Comparison of ENCODE assay signal across 33 cellular contexts in genomic region chr17:42848093-42848492, GRCh38. TPM values are rescaled to one million over a fixed set of nuclear protein-coding genes. Genes with fewer than 3 reads are reported as not detected.
"Had no signal": no experiment of that assay in that cellular context is flagged by ENCODE, and none has a peak within 500 bp of the region (broad histone marks: within the 10 kb centered on the region; RNA-seq: fewer than 3 reads in every experiment).

No MANE protein-coding gene starts in this region.

- H3K4me3 ChIP-seq: ascending aorta, breast epithelium, cardiac muscle cell, colonic mucosa, esophagus squamous epithelium, gastroesophageal sphincter, heart right ventricle had no signal

- H3K27me3 ChIP-seq: ascending aorta, breast epithelium, cardiac muscle cell, colonic mucosa, esophagus squamous epithelium, gastroesophageal sphincter, heart right ventricle had no signal

- H3K4me1 ChIP-seq: breast epithelium, colonic mucosa had no signal

- H3K9me3 ChIP-seq: ascending aorta, breast epithelium, colonic mucosa, esophagus squamous epithelium, gastroesophageal sphincter, heart right ventricle had no signal

- H3K36me3 ChIP-seq: breast epithelium had no signal

- H3K27ac ChIP-seq: ascending aorta, breast epithelium, cardiac muscle cell, colonic mucosa, epithelial cell of prostate, heart right ventricle had no signal

- DNase-seq: activated CD4-positive, alpha-beta memory T cell treated with anti-CD3 and anti-CD28 coated beads for 36 hours; activated CD4-positive, alpha-beta T cell treated with anti-CD3 and anti-CD28 coated beads for 36 hours; activated CD4-positive, alpha-beta T cell treated with anti-CD3 and anti-CD28 coated beads, Interleukin-2, amount 10 ng/mL, durations not matched to agents 24 days and 14 days; activated CD4-positive, CD25-positive, alpha-beta regulatory T cell; activated CD4-positive, CD25-positive, alpha-beta regulatory T cell treated with anti-CD3 and anti-CD28 coated beads, Interleukin-2, amount 50 U/mL, for 72 hours; activated CD8-positive, alpha-beta memory T cell treated with anti-CD3 and anti-CD28 coated beads, Interleukin-2, amount 10 ng/mL, durations not matched to agents 7 days and 5 days; activated CD8-positive, alpha-beta memory T cell treated with anti-CD3 and anti-CD28 coated beads, Interleukin-2, amount 50 U/mL, for 4 hours; activated CD8-positive, alpha-beta T cell treated with anti-CD3 and anti-CD28 coated beads, Interleukin-2, amount 10 ng/mL, durations not matched to agents 7 days and 5 days; activated effector memory CD4-positive, alpha-beta T cell treated with anti-CD3 and anti-CD28 coated beads, Interleukin-2, amount 50 U/mL, for 16 hours; activated naive CD4-positive, alpha-beta T cell treated with anti-CD3 and anti-CD28 coated beads for 36 hours; activated naive CD8-positive, alpha-beta T cell treated with anti-CD3 and anti-CD28 coated beads for 36 hours; activated naive CD8-positive, alpha-beta T cell treated with anti-CD3 and anti-CD28 coated beads, Interleukin-2, amount 50 U/mL, for 24 hours; activated T-cell treated with anti-CD3 and anti-CD28 coated beads, Interleukin-2, amount 50 U/mL, for 1 hour; activated T-cell treated with anti-CD3 and anti-CD28 coated beads, Interleukin-2, amount 50 U/mL, for 48 hours; central memory CD4-positive, alpha-beta T cell; cerebellar nuclear complex; colonic mucosa; effector CD8-positive, alpha-beta T cell; esophagus squamous epithelium; foreskin melanocyte; heart right ventricle; T-helper 2 cell had no signal

- ATAC-seq: activated CD4-positive, alpha-beta T cell treated with anti-CD3 and anti-CD28 coated beads for 36 hours; activated CD8-positive, alpha-beta memory T cell treated with anti-CD3 and anti-CD28 coated beads, Interleukin-2, amount 10 ng/mL, durations not matched to agents 7 days and 5 days; activated CD8-positive, alpha-beta T cell treated with anti-CD3 and anti-CD28 coated beads, Interleukin-2, amount 10 ng/mL, durations not matched to agents 7 days and 5 days; activated naive CD8-positive, alpha-beta T cell treated with anti-CD3 and anti-CD28 coated beads, Interleukin-2, amount 50 U/mL, for 24 hours; gastroesophageal sphincter; heart right ventricle had no signal

RNA-seq across cellular contexts. Expression of gene AOC2, which starts 3.7 kb away (rescaled TPM):
- total RNA-seq: ascending aorta had no signal

RNA-seq across cellular contexts. Expression of gene CNTD1, which starts 49.4 kb away (rescaled TPM):
- total RNA-seq: activated CD4-positive, alpha-beta memory T cell treated with anti-CD3 and anti-CD28 coated beads for 36 hours; activated CD4-positive, alpha-beta T cell treated with anti-CD3 and anti-CD28 coated beads for 36 hours; activated CD4-positive, alpha-beta T cell treated with anti-CD3 and anti-CD28 coated beads, Interleukin-2, amount 10 ng/mL, durations not matched to agents 24 days and 14 days; activated CD8-positive, alpha-beta memory T cell treated with anti-CD3 and anti-CD28 coated beads for 36 hours; activated CD8-positive, alpha-beta memory T cell treated with anti-CD3 and anti-CD28 coated beads, Interleukin-2, amount 10 ng/mL, durations not matched to agents 7 days and 5 days; activated CD8-positive, alpha-beta T cell treated with anti-CD3 and anti-CD28 coated beads, Interleukin-2, amount 10 ng/mL, durations not matched to agents 7 days and 5 days; activated naive CD4-positive, alpha-beta T cell treated with anti-CD3 and anti-CD28 coated beads for 36 hours; activated naive CD8-positive, alpha-beta T cell treated with anti-CD3 and anti-CD28 coated beads for 36 hours; activated T-helper 1 cell treated with anti-CD3 and anti-CD28 coated beads, Interleukin-12 subunit alpha, Interleukin-12 subunit beta, Interleukin-2, Interleukin-4 antibody, amounts not matched to agents 30 ng/mL and 10 ng/mL and 1 ng/mL, durations not matched to agents 14 hours and 24 hours and 36 hours; ascending aorta; dermis microvascular lymphatic vessel endothelial cell; endothelial cell of umbilical vein; esophagus squamous epithelium; fibroblast of villous mesenchyme; glomerular endothelial cell had no signal
